23 cellular contexts compared by ENCODE assay signal in the genomic region with DNA sequence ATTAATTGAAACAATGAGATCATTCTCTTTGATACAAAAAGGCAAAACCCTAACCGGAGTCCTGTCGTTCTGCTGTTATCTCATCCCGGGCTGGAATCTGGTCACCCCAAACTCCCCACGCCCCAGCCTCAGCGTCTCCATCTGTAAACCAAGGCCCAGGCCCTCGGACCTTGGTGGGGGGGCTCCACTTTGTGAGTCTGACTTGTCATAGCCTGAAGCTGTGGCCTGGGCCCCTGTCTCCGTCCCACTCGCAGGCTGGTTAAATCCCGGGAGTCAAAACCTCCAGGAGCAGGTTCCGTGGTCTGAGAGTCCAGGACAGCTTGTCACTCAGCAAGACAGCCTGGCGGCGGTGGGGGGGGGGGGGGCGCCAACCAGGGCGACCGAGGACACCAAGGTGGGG.
"Had no signal": no experiment of that assay in that cellular context is flagged by ENCODE, and none has a peak within 500 bp of the region (broad histone marks: within the 10 kb centered on the region; RNA-seq: fewer than 3 reads in every experiment).

No MANE protein-coding gene starts in this region.

- H3K27me3 Mint-ChIP-seq: memory B cell; natural killer cell treated with Interleukin-12 subunit alpha and Interleukin-12 subunit beta and Interleukin-15 and Interleukin-18, amount 100 ng/mL, for 72 hours had no signal

- H3K27ac Mint-ChIP-seq: memory B cell; mesothelial cell of epicardium; naive B cell; natural killer cell treated with Interleukin-12 subunit alpha and Interleukin-12 subunit beta and Interleukin-15 and Interleukin-18, amount 100 ng/mL, for 72 hours; stimulated activated memory B cell treated with anti-CD40 and anti-IgM and Interleukin-4, amounts not matched to agents 10 μg/mL and 1 μg/mL and 100 μg/mL, for 72 hours had no signal

- H3K27ac ChIP-seq: prostate gland, right atrium auricular region, skin epidermis, spleen, testis, tibial artery, upper lobe of left lung had no signal

- H3K36me3 ChIP-seq: prostate gland, right atrium auricular region, spleen, tibial artery, upper lobe of left lung had no signal

- H3K27me3 ChIP-seq: right atrium auricular region, testis, upper lobe of left lung had no signal

- H3K9me3 Mint-ChIP-seq: memory B cell; mesothelial cell of epicardium; natural killer cell treated with Interleukin-12 subunit alpha and Interleukin-12 subunit beta and Interleukin-15 and Interleukin-18, amount 100 ng/mL, for 72 hours; neural crest cell had no signal

- H3K4me3 ChIP-seq: dorsolateral prefrontal cortex, lung, mucosa of descending colon, prostate gland, right atrium auricular region, skin epidermis, spleen, testis, tibial artery, upper lobe of left lung had no signal

- H3K9me3 ChIP-seq: prostate gland, testis had no signal

- ATAC-seq: left lobe of liver; mucosa of descending colon; natural killer cell treated with Interleukin-12 subunit alpha and Interleukin-12 subunit beta and Interleukin-15 and Interleukin-18, amount 100 ng/mL, for 72 hours; stimulated activated memory B cell treated with anti-CD40 and anti-IgM and Interleukin-4, amounts not matched to agents 10 μg/mL and 1 μg/mL and 100 μg/mL, for 72 hours; stimulated activated naive CD8-positive, alpha-beta T cell treated with anti-CD3 and anti-CD28 coated beads, Interleukin-15, Interleukin-2, amounts not matched to agents 100 U/mL and 50 U/mL, for 24 hours had no signal

- H3K4me1 ChIP-seq: prostate gland, right atrium auricular region, testis, tibial artery, upper lobe of left lung had no signal

- DNase-seq: dorsolateral prefrontal cortex; effector CD4-positive, alpha-beta T cell; head of caudate nucleus; naive B cell; nucleus accumbens; spleen; stimulated activated CD4-positive, alpha-beta T cell treated with anti-CD3 and anti-CD28 coated beads, Interleukin-4, amount 100 ng/mL, for 4 hours; stimulated activated naive CD8-positive, alpha-beta T cell treated with anti-CD3 and anti-CD28 coated beads, Interleukin-15, Interleukin-2, amounts not matched to agents 100 U/mL and 50 U/mL, for 24 hours; substantia nigra; testis; tibial artery had no signal

- H3K4me3 Mint-ChIP-seq: memory B cell; mesothelial cell of epicardium; naive B cell; natural killer cell treated with Interleukin-12 subunit alpha and Interleukin-12 subunit beta and Interleukin-15 and Interleukin-18, amount 100 ng/mL, for 72 hours; neural crest cell; stimulated activated memory B cell treated with anti-CD40 and anti-IgM and Interleukin-4, amounts not matched to agents 10 μg/mL and 1 μg/mL and 100 μg/mL, for 72 hours had no signal

- H3K36me3 Mint-ChIP-seq: memory B cell; mesothelial cell of epicardium; naive B cell; stimulated activated memory B cell treated with anti-CD40 and anti-IgM and Interleukin-4, amounts not matched to agents 10 μg/mL and 1 μg/mL and 100 μg/mL, for 72 hours had no signal
